8 cellular contexts compared by ENCODE assay signal in genomic region chr11:61696602-61697001, GRCh38. TPM values are rescaled to one million over a fixed set of nuclear protein-coding genes. Genes with fewer than 3 reads are reported as not detected.
DNase-seq lines count a peak whose midpoint lies in the region; ATAC-seq and TF ChIP-seq lines count a peak whose summit lies in the region.

No MANE protein-coding gene starts in this region.

- no peaks in the 10 kb centered on the region for H3K27me3 Mint-ChIP-seq in CD4-positive, alpha-beta T cell
- peaks cover 15% of the 10 kb centered on the region for H3K27me3 Mint-ChIP-seq in nephron progenitor cell (ENCODE audit: low read depth, poor library complexity)

- intact Hi-C loops in CD4-positive, alpha-beta T cell (cut with DNase I, micrococcal nuclease): loop anchor here in 1 of 2 experiments (2.0 kb wide), 1 partner anchor 36 kb away; no protein-coding TSS in a partner anchor
- intact Hi-C loops in prostate gland (cut with DNase I): loop anchor here (5.0 kb wide), 1 partner anchor 36 kb away; no protein-coding TSS in a partner anchor

- H3K9me3 ChIP-seq in CD4-positive, alpha-beta T cell (ENCODE audit: control insufficient read depth, low read length): no peaks in the 10 kb centered on the region
- no peaks in the 10 kb centered on the region for H3K9me3 ChIP-seq in Peyer's patch
- H3K9me3 ChIP-seq in prostate gland: no peaks in the 10 kb centered on the region

- 67% methylated on average over 8 of the region's 8 CpGs for WGBS in prostate gland

- H3K27me3 ChIP-seq in CD4-positive, alpha-beta T cell (ENCODE audit: control insufficient read depth, insufficient read depth, low read length): no peaks in the 10 kb centered on the region
- H3K27me3 ChIP-seq in Peyer's patch (no peaks in the 10 kb centered on the region), prostate gland (replicated peaks; ENCODE audit: insufficient read depth) (no peaks in the 10 kb centered on the region)

- H3K27ac Mint-ChIP-seq in CD4-positive, alpha-beta T cell: peak overlapping the region; percentile 85
- H3K27ac Mint-ChIP-seq in nephron progenitor cell: no peak overlapping the region

- H3K4me3 Mint-ChIP-seq in CD4-positive, alpha-beta T cell: peak overlapping the region; percentile 20
- no peak overlapping the region for H3K4me3 Mint-ChIP-seq in nephron progenitor cell

- no peaks in the 10 kb centered on the region for H3K36me3 Mint-ChIP-seq in CD4-positive, alpha-beta T cell (ENCODE audit: low read depth)
- no peaks in the 10 kb centered on the region for H3K36me3 Mint-ChIP-seq in nephron progenitor cell (ENCODE audit: low read depth)

- ATAC-seq in CD4-positive, alpha-beta T cell (ENCODE audit: poor library complexity): no peak
- ATAC-seq in HG02852 (IDR thresholded peaks at IDR 0.05; ENCODE audit: unreplicated experiment): no peak

- peaks cover 22% of the 10 kb centered on the region for H3K4me1 Mint-ChIP-seq in CD4-positive, alpha-beta T cell (ENCODE audit: low read depth)
- peaks cover 48% of the 10 kb centered on the region for H3K4me1 Mint-ChIP-seq in nephron progenitor cell

- peak overlapping the region in 1 of 4 donors; percentile 27 for H3K4me3 ChIP-seq in Peyer's patch
- no peak overlapping the region for H3K4me3 ChIP-seq in prostate gland

- peaks cover 0 to 76% (median 33%) of the 10 kb centered on the region in 4 donors for H3K4me1 ChIP-seq in Peyer's patch
- peaks cover 80% of the 10 kb centered on the region for H3K4me1 ChIP-seq in prostate gland (replicated peaks)

- no peak for DNase-seq in CD4-positive, alpha-beta T cell
- DNase-seq in Peyer's patch (no peak), epithelial cell of prostate (ENCODE audit: low read depth, low spot score) (no peak), prostate gland (ENCODE audit: low spot score) (no peak), nephron progenitor cell (no peak), NCI-H2196 (lab: John Stamatoyannopoulos, UW; ENCODE audit: unreplicated experiment) (no peak), HuH-7.5 (ENCODE audit: low spot score) (no peak)

- H3K36me3 ChIP-seq in Peyer's patch: no peaks in the 10 kb centered on the region
- H3K36me3 ChIP-seq in prostate gland: no peaks in the 10 kb centered on the region

- no peak for TF ChIP-seq CTCF in CD4-positive, alpha-beta T cell (IDR thresholded peaks at IDR 0.05)
- TF ChIP-seq CTCF in Peyer's patch (IDR thresholded peaks at IDR 0.05) (no peak), prostate gland (IDR thresholded peaks at IDR 0.05) (no peak), nephron progenitor cell (IDR thresholded peaks at IDR 0.05) (no peak)

- CTCF ChIA-PET in CD4-positive, alpha-beta T cell (lab: Charles Lee): interaction anchor here (1.3 kb wide), 1 partner anchor 37 kb away, joined by 4 read pairs; no protein-coding TSS in a partner anchor

- no peaks in the 10 kb centered on the region for H3K9me3 Mint-ChIP-seq in CD4-positive, alpha-beta T cell
- no peaks in the 10 kb centered on the region for H3K9me3 Mint-ChIP-seq in nephron progenitor cell

- POLR2A ChIA-PET in CD4-positive, alpha-beta T cell (lab: Charles Lee): no interaction called here

- H3K27ac ChIP-seq in CD4-positive, alpha-beta T cell (ENCODE audit: low read depth, low read length): peak overlapping the region; percentile 53
- H3K27ac ChIP-seq in Peyer's patch (peak overlapping the region; percentile 31 to 77 (median 73)), epithelial cell of prostate (peak overlapping the region; percentile 22), prostate gland (peak overlapping the region; percentile 98)

- no peak for TF ChIP-seq POLR2A in Peyer's patch (IDR thresholded peaks at IDR 0.05)
- no peak for TF ChIP-seq POLR2A in prostate gland (IDR thresholded peaks at IDR 0.05)

RNA-seq across cellular contexts. Expression of gene DAGLA, which starts 16.4 kb away (rescaled TPM):
- under 1 TPM; 0.52 to 0.73 TPM for total RNA-seq in CD4-positive, alpha-beta T cell
- total RNA-seq in Peyer's patch: 10 to 100 TPM in 2 of 4 donors, 1 to 10 TPM in 2; 5.8 to 18.9 (median 10.2) TPM
- 10 to 100 TPM; 10.8 to 12.2 TPM for total RNA-seq in prostate gland

RNA-seq across cellular contexts. Expression of gene MYRF, which starts 55.8 kb away (rescaled TPM):
- under 1 TPM; 0.31 to 0.49 TPM for total RNA-seq in CD4-positive, alpha-beta T cell
- 10 to 100 TPM; 18.2 to 80.9 (median 49.9) TPM for total RNA-seq in Peyer's patch
- total RNA-seq in prostate gland: 1 to 10 TPM in 1 of 2 donors, under 1 TPM in 1; 0.77 to 3.4 TPM

Comparison
In these comparisons a context has a peak if more than half of its experiments do, and no peak if none do; other contexts are left out.
1. H3K27ac ChIP-seq: peak in every context shown above with its lines; median percentile 98 in prostate gland; 73 in Peyer's patch; 53 in CD4-positive, alpha-beta T cell; 22 in epithelial cell of prostate.
2. RNA of gene MYRF, which starts 55.8 kb away (total RNA-seq): 18.2 to 80.9 TPM in Peyer's patch; 0.77 to 3.4 TPM in prostate gland and 0.31 to 0.49 TPM in CD4-positive, alpha-beta T cell; every median in the first group is over 4 times any median in the second.